In genomic region chr15:29724026-29724425, GRCh38 we compare ENCODE assay signal across 18 cellular contexts.
DNase-seq lines count a peak whose midpoint lies in the region; ATAC-seq, FAIRE-seq and TF ChIP-seq lines count a peak whose summit lies in the region.
"Had no signal": no experiment of that assay in that cellular context is flagged by ENCODE, and none has a peak within 500 bp of the region (broad histone marks: within the 10 kb centered on the region; RNA-seq: fewer than 3 reads in every experiment).

No MANE protein-coding gene starts in this region.

- FAIRE-seq in bronchial epithelial cell (lab: Jason Lieb, UNC) = peak; percentile 60
- FAIRE-seq: HepG2, HTR-8/SVneo had no signal

- DNase-seq in cardiac muscle cell (ENCODE audit: low read depth in 1 of 2, low spot score in 1 of 2) (no peak), Right ventricle myocardium inferior (ENCODE audit: missing footprints) (no peak), bronchial epithelial cell (ENCODE audit: low read depth) (no peak), left colon (no peak), NCI-H2029 (lab: John Stamatoyannopoulos, UW) (no peak), Peyer's patch (no peak)
- DNase-seq: AML-193; Caco-2; CD8-positive, alpha-beta memory T cell; DMS53; GF-D8; HCEC 1CT; HFFc6 had no signal

- TF ChIP-seq CTCF in cardiac muscle cell (IDR thresholded peaks at IDR 0.05; ENCODE audit: low read depth, low read length) = no peak
- no peak for TF ChIP-seq CTCF in bronchial epithelial cell (IDR thresholded peaks at IDR 0.05; ENCODE audit: insufficient read depth, low read length, severe bottlenecking)
- no peak for TF ChIP-seq CTCF in Peyer's patch (IDR thresholded peaks at IDR 0.05)

- no peak for TF ChIP-seq POLR2A in Peyer's patch (IDR thresholded peaks at IDR 0.05)

- H3K9me3 ChIP-seq in cardiac muscle cell (ENCODE audit: low read depth) (no peaks in the 10 kb centered on the region), Peyer's patch (peaks cover 0 to 9% (median 2%) of the 10 kb centered on the region in 4 donors)

- ATAC-seq in Right ventricle myocardium inferior (no peak), left colon (peak; percentile 79), GM18520 (IDR thresholded peaks at IDR 0.05; ENCODE audit: unreplicated experiment) (no peak)
- ATAC-seq: HepG2 had no signal

- no peak overlapping the region for H3K4me3 ChIP-seq in cardiac muscle cell
- H3K4me3 ChIP-seq in bronchial epithelial cell (ENCODE audit: low read depth, low read length) = no peak overlapping the region
- no peak overlapping the region for H3K4me3 ChIP-seq in Peyer's patch
- H3K4me3 ChIP-seq: BLaER1 had no signal

- H3K27me3 ChIP-seq in cardiac muscle cell = no peaks in the 10 kb centered on the region
- no peaks in the 10 kb centered on the region for H3K27me3 ChIP-seq in bronchial epithelial cell (ENCODE audit: control insufficient read depth, insufficient read depth, low read length)
- no peaks in the 10 kb centered on the region for H3K27me3 ChIP-seq in Peyer's patch
- H3K27me3 ChIP-seq: BLaER1 had no signal

- intact Hi-C loops in Right ventricle myocardium inferior (cut with DNase I) = no loop called here
- intact Hi-C loops in left colon (cut with DNase I, micrococcal nuclease) = loop anchor here in 1 of 2 donors (10.0 kb wide), 1 partner anchor 201 kb away; no protein-coding TSS in a partner anchor

- H3K27ac ChIP-seq in cardiac muscle cell (peak overlapping the region; percentile 39), Peyer's patch (no peak overlapping the region)
- H3K27ac ChIP-seq: 22Rv1, BLaER1 had no signal

- H3K4me1 ChIP-seq in cardiac muscle cell (ENCODE audit: low read depth) (no peaks in the 10 kb centered on the region), Peyer's patch (no peaks in the 10 kb centered on the region)
- H3K4me1 ChIP-seq: BLaER1 had no signal

- H3K36me3 ChIP-seq in cardiac muscle cell (peaks cover 87% of the 10 kb centered on the region), bronchial epithelial cell (ENCODE audit: control insufficient read depth, insufficient read depth, low read length) (peaks cover 28% of the 10 kb centered on the region), Peyer's patch (peaks cover 0 to 85% (median 0%) of the 10 kb centered on the region in 3 donors)
